In genomic region chr12:40794087-40794486, GRCh38 we compare ENCODE assay signal across 1 cellular context.
TF ChIP-seq lines count a peak whose summit lies in the region.

No MANE protein-coding gene starts in this region.

TF ChIP-seq in GM23338, 12 proteins besides CTCF, POLR2A, EP300 and RAD21 (continued from another document):
- TF ChIP-seq ZNF462 (CRISPR knock-in tag; IDR thresholded peaks at IDR 0.05), result no peak
- TF ChIP-seq ZNF114 (CRISPR knock-in tag; IDR thresholded peaks at IDR 0.05), result no peak
- TF ChIP-seq POLR2AphosphoS5 (IDR thresholded peaks at IDR 0.05; ENCODE audit: low read depth), result no peak
- TF ChIP-seq NANOG (IDR thresholded peaks at IDR 0.05; ENCODE audit: borderline replicate concordance), result no peak
- TF ChIP-seq ETS1 (IDR thresholded peaks at IDR 0.05), result no peak
